Comparison of ENCODE assay signal across 9 cellular contexts in genomic region chr17:64063766-64064224, GRCh38. TPM values are rescaled to one million over a fixed set of nuclear protein-coding genes. Genes with fewer than 3 reads are reported as not detected.
A peak's percentile ranks its signal among the peaks of the same experiment; 100 is the strongest.
DNase-seq lines count a peak whose midpoint lies in the region; ATAC-seq and TF ChIP-seq lines count a peak whose summit lies in the region.
"Had no signal": no experiment of that assay in that cellular context is flagged by ENCODE, and none has a peak within 500 bp of the region (broad histone marks: within the 10 kb centered on the region; RNA-seq: fewer than 3 reads in every experiment).

No MANE protein-coding gene starts in this region.

- no peak overlapping the region for H3K4me3 Mint-ChIP-seq in Calu3 (ENCODE audit: low read depth, unreplicated experiment)

- intact Hi-C loops in Calu3 (cut with micrococcal nuclease; ENCODE audit: unreplicated experiment), result no loop called here

- TF ChIP-seq POLR2A in NB4 (IDR thresholded peaks at IDR 0.05; ENCODE audit: extremely low read depth, insufficient read length), result no peak

- no peak overlapping the region for H3K27ac Mint-ChIP-seq in Calu3 (ENCODE audit: unreplicated experiment)

- H2AFZ ChIP-seq in parathyroid adenoma, result no peak overlapping the region

- no TSS peak for BruUV-seq in Calu3 (replicated peaks; lab: Mats Ljungman, UMichigan)

- H3K9me3 ChIP-seq in parathyroid adenoma (ENCODE audit: control insufficient read depth, low read length), result no peaks in the 10 kb centered on the region

- H3K27me3 ChIP-seq in parathyroid adenoma (ENCODE audit: control insufficient read depth, insufficient read depth, low read length), result no peaks in the 10 kb centered on the region

- TF ChIP-seq CTCF in Calu3 (IDR thresholded peaks at IDR 0.05; ENCODE audit: unreplicated experiment) (no peak), NB4 (IDR thresholded peaks at IDR 0.05; ENCODE audit: low read depth, low read length) (no peak), fibroblast of villous mesenchyme (IDR thresholded peaks at IDR 0.05; ENCODE audit: insufficient read depth, low read depth, low read length) (peak; percentile 31), parathyroid adenoma (IDR thresholded peaks at IDR 0.05) (peak; percentile 66)

- H3K36me3 ChIP-seq in parathyroid adenoma (ENCODE audit: control insufficient read depth, insufficient read depth, low read length), result no peaks in the 10 kb centered on the region

- peaks cover 17% of the 10 kb centered on the region for H3K36me3 Mint-ChIP-seq in Calu3 (ENCODE audit: insufficient read depth, unreplicated experiment)

- no peaks in the 10 kb centered on the region for H3K79me2 ChIP-seq in parathyroid adenoma

- H3K27ac ChIP-seq in parathyroid adenoma, result no peak overlapping the region
- H3K27ac ChIP-seq: KMS-11 had no signal

- peak; percentile 49 for DNase-seq in Calu3
- peak; percentile 57 for DNase-seq in NB4 (ENCODE audit: low read depth)
- peak; percentile 11 for DNase-seq in activated T-helper 1 cell treated with Interleukin-2 at 50 U/mL for 16 hours (ENCODE audit: low read depth)
- peak; percentile 46 for DNase-seq in fibroblast of villous mesenchyme (ENCODE audit: low read depth)

- no peaks in the 10 kb centered on the region for H3K4me1 ChIP-seq in parathyroid adenoma

- ATAC-seq in HG03565 (IDR thresholded peaks at IDR 0.05; ENCODE audit: unreplicated experiment), result no peak
- no peak for ATAC-seq in GM19328 (IDR thresholded peaks at IDR 0.05; ENCODE audit: unreplicated experiment)
- ATAC-seq in GM19455 (IDR thresholded peaks at IDR 0.05; ENCODE audit: unreplicated experiment), result no peak

- no peak overlapping the region for H3K9ac ChIP-seq in parathyroid adenoma
- H3K9ac ChIP-seq: KMS-11 had no signal

- H3K27me3 Mint-ChIP-seq in Calu3 (ENCODE audit: unreplicated experiment), result no peaks in the 10 kb centered on the region

- H3K4me1 Mint-ChIP-seq in Calu3 (ENCODE audit: low read depth, unreplicated experiment), result no peaks in the 10 kb centered on the region

- no peak overlapping the region for H3K4me3 ChIP-seq in NB4 (ENCODE audit: low read depth, low read length)
- H3K4me3 ChIP-seq in fibroblast of villous mesenchyme (ENCODE audit: low read depth, low read length), result no peak overlapping the region
- H3K4me3 ChIP-seq in parathyroid adenoma (ENCODE audit: low read depth, low read length), result no peak overlapping the region

- CTCF ChIA-PET in Calu3 (lab: Charles Lee), result interaction anchor here (1.3 to 1.4 kb wide), 3 partner anchors 10 to 70 kb away, joined by 3 to 30 read pairs (median 4); no protein-coding TSS in a partner anchor

- H3K4me2 ChIP-seq in parathyroid adenoma (ENCODE audit: low read length), result no peak overlapping the region
- H3K4me2 ChIP-seq: KMS-11 had no signal

- H3K9me3 Mint-ChIP-seq in Calu3 (ENCODE audit: low read depth, unreplicated experiment), result no peaks in the 10 kb centered on the region

RNA-seq across cellular contexts. Expression of gene ICAM2, which starts 43.4 kb away (rescaled TPM):
- total RNA-seq in Calu3 (2022) (3.6 and 4.4 TPM in 2 replicates), fibroblast of villous mesenchyme (1.3 and 1.7 TPM in 2 replicates)

Comparison
In these comparisons a context has a peak if more than half of its experiments do, and no peak if none do; other contexts are left out.
1. CTCF ChIP-seq: peak in fibroblast of villous mesenchyme (single experiment) and parathyroid adenoma (single experiment); none in Calu3 (single experiment) and NB4 (single experiment).
2. Peak in every context shown above with its lines, with median percentiles within 50 percentile points of each other: DNase-seq.